ENCODE assay signal across 21 cellular contexts in genomic region chr11:68810164-68810563, GRCh38. TPM values are rescaled to one million over a fixed set of nuclear protein-coding genes. Genes with fewer than 3 reads are reported as not detected.
DNase-seq lines count a peak whose midpoint lies in the region; ATAC-seq, FAIRE-seq and TF ChIP-seq lines count a peak whose summit lies in the region.
"Had no signal": no experiment of that assay in that cellular context is flagged by ENCODE, and none has a peak within 500 bp of the region (broad histone marks: within the 10 kb centered on the region; RNA-seq: fewer than 3 reads in every experiment).

No MANE protein-coding gene starts in this region.

- CTCF ChIA-PET in HepG2 (lab: Yijun Ruan, JAX; ENCODE audit: low intra/inter-chr PET ratio, low total read pairs): no interaction called here
- CTCF ChIA-PET in activated CD8-positive, alpha-beta T cell treated with anti-CD3 and anti-CD28 coated beads for 36 hours (lab: Charles Lee): interaction anchor here (0.8 to 3.8 kb wide), 2 partner anchors 12 kb away, joined by 3 to 17 read pairs; no protein-coding TSS in a partner anchor

- TF ChIP-seq EP300 in HepG2 (IDR thresholded peaks at IDR 0.05; ENCODE audit: low read depth in 2 of 2, low read length in 2 of 2): no peak
- TF ChIP-seq EP300 in HepG2 (CRISPR knock-in tag; IDR thresholded peaks at IDR 0.05; ENCODE audit: borderline replicate concordance): no peak

- no peaks in the 10 kb centered on the region for H3K79me2 ChIP-seq in HepG2 (ENCODE audit: insufficient read depth, low read length)
- H3K79me2 ChIP-seq: parathyroid adenoma had no signal

- H2AFZ ChIP-seq in HepG2 (ENCODE audit: low read length): no peak overlapping the region
- H2AFZ ChIP-seq: GM23338, parathyroid adenoma had no signal

- TF ChIP-seq CTCF in right lobe of liver (IDR thresholded peaks at IDR 0.05): no peak
- no peak for TF ChIP-seq CTCF in HepG2 (CRISPR knock-in tag; IDR thresholded peaks at IDR 0.05)
- no peak for TF ChIP-seq CTCF in brain microvascular endothelial cell (IDR thresholded peaks at IDR 0.05; ENCODE audit: low read depth, low read length, missing control alignments)
- TF ChIP-seq CTCF in mucosa of descending colon (IDR thresholded peaks at IDR 0.05): no peak
- TF ChIP-seq CTCF in endodermal cell (conservative IDR thresholded peaks at IDR 0.05): no peak
- no peak for TF ChIP-seq CTCF in activated CD8-positive, alpha-beta T cell treated with anti-CD3 and anti-CD28 coated beads for 36 hours (IDR thresholded peaks at IDR 0.05)

- H3K4me3 Mint-ChIP-seq in endodermal cell: no peak overlapping the region
- no peak overlapping the region for H3K4me3 Mint-ChIP-seq in activated CD8-positive, alpha-beta T cell treated with anti-CD3 and anti-CD28 coated beads for 36 hours
- H3K4me3 Mint-ChIP-seq: activated CD4-positive, alpha-beta memory T cell treated with anti-CD3 and anti-CD28 coated beads for 36 hours; activated naive CD8-positive, alpha-beta T cell treated with anti-CD3 and anti-CD28 coated beads, Interleukin-2, amount 10 ng/mL, durations not matched to agents 7 days and 5 days; GM23338; stimulated activated naive B cell treated with anti-CD40 and anti-IgM and Interleukin-4, amounts not matched to agents 10 μg/mL and 1 μg/mL and 100 μg/mL, for 72 hours had no signal

- no peaks in the 10 kb centered on the region for H3K27me3 ChIP-seq in right lobe of liver
- no peaks in the 10 kb centered on the region for H3K27me3 ChIP-seq in HepG2 (ENCODE audit: control insufficient read depth in 1 of 2, insufficient read depth in 2 of 2, low read length in 2 of 2)
- no peaks in the 10 kb centered on the region for H3K27me3 ChIP-seq in brain microvascular endothelial cell (replicated peaks)
- H3K27me3 ChIP-seq in endodermal cell (ENCODE audit: control insufficient read depth, insufficient read depth, low read length, poor library complexity, severe bottlenecking): no peaks in the 10 kb centered on the region
- H3K27me3 ChIP-seq: upper lobe of right lung had no signal

- H3K4me1 ChIP-seq in right lobe of liver: peaks cover 0 to 11% (median 0%) of the 10 kb centered on the region in 4 donors
- no peaks in the 10 kb centered on the region for H3K4me1 ChIP-seq in HepG2 (ENCODE audit: insufficient read depth, low read length)
- peaks cover 19% of the 10 kb centered on the region for H3K4me1 ChIP-seq in mucosa of descending colon (ENCODE audit: low read depth)
- H3K4me1 ChIP-seq in endodermal cell (ENCODE audit: control insufficient read depth, insufficient read depth, low read length): no peaks in the 10 kb centered on the region
- H3K4me1 ChIP-seq: upper lobe of right lung had no signal

- TF ChIP-seq POLR2A in right lobe of liver (IDR thresholded peaks at IDR 0.05): no peak
- no peak for TF ChIP-seq POLR2A in HepG2 (IDR thresholded peaks at IDR 0.05; ENCODE audit: insufficient read depth in 1 of 2, low read depth in 2 of 2, low read length in 2 of 2)

- no peak overlapping the region for H3K9ac ChIP-seq in HepG2 (ENCODE audit: insufficient read depth, low read depth, low read length)
- H3K9ac ChIP-seq in endodermal cell (ENCODE audit: extremely low read depth, low read length, poor library complexity, severe bottlenecking): no peak overlapping the region
- H3K9ac ChIP-seq: parathyroid adenoma had no signal

- H4K20me1 ChIP-seq in HepG2 (ENCODE audit: insufficient read depth, low read length): no peaks in the 10 kb centered on the region

- peaks cover 6% of the 10 kb centered on the region for H3K36me3 Mint-ChIP-seq in endodermal cell (ENCODE audit: low read depth)
- H3K36me3 Mint-ChIP-seq in activated CD8-positive, alpha-beta T cell treated with anti-CD3 and anti-CD28 coated beads for 36 hours (ENCODE audit: low read depth): no peaks in the 10 kb centered on the region

- FAIRE-seq in HepG2 (lab: Jason Lieb, UNC): no peak
- FAIRE-seq: G401.6, GM12891 had no signal

- H3K27ac ChIP-seq in right lobe of liver (no peak overlapping the region), HepG2 (ENCODE audit: extremely low read length, insufficient read depth, low read length) (no peak overlapping the region), brain microvascular endothelial cell (no peak overlapping the region), endodermal cell (ENCODE audit: low read depth, low read length) (no peak overlapping the region)
- H3K27ac ChIP-seq: parathyroid adenoma, SK-N-MC, upper lobe of right lung had no signal

- H3K9me3 Mint-ChIP-seq in endodermal cell: no peaks in the 10 kb centered on the region
- H3K9me3 Mint-ChIP-seq in activated CD8-positive, alpha-beta T cell treated with anti-CD3 and anti-CD28 coated beads for 36 hours: no peaks in the 10 kb centered on the region
- H3K9me3 Mint-ChIP-seq: activated CD4-positive, alpha-beta memory T cell treated with anti-CD3 and anti-CD28 coated beads for 36 hours; activated naive CD8-positive, alpha-beta T cell treated with anti-CD3 and anti-CD28 coated beads, Interleukin-2, amount 10 ng/mL, durations not matched to agents 7 days and 5 days; GM23338; stimulated activated naive B cell treated with anti-CD40 and anti-IgM and Interleukin-4, amounts not matched to agents 10 μg/mL and 1 μg/mL and 100 μg/mL, for 72 hours had no signal

- no peaks in the 10 kb centered on the region for H3K9me3 ChIP-seq in right lobe of liver
- no peaks in the 10 kb centered on the region for H3K9me3 ChIP-seq in HepG2 (ENCODE audit: low read length)
- H3K9me3 ChIP-seq in mucosa of descending colon: no peaks in the 10 kb centered on the region
- H3K9me3 ChIP-seq in endodermal cell (ENCODE audit: control insufficient read depth, low read length): no peaks in the 10 kb centered on the region
- H3K9me3 ChIP-seq: upper lobe of right lung had no signal

- WGBS in right lobe of liver (ENCODE audit: insufficient coverage, low coverage, low lambda C conversion rate, missing lambda C conversion rate): 50% methylated on average over 1 of the region's 7 CpGs
- 90% methylated on average over 3 of the region's 7 CpGs for WGBS in HepG2 (ENCODE audit: low lambda C conversion rate)
- WGBS in endodermal cell (ENCODE audit: insufficient coverage in 1 of 2, insufficient read length in 1 of 2), 2 experiments: 89 to 95% methylated on average over 7 of the region's 7 CpGs

- H3K27ac Mint-ChIP-seq in endodermal cell: no peak overlapping the region
- H3K27ac Mint-ChIP-seq in activated CD8-positive, alpha-beta T cell treated with anti-CD3 and anti-CD28 coated beads for 36 hours: no peak overlapping the region
- H3K27ac Mint-ChIP-seq: activated CD4-positive, alpha-beta memory T cell treated with anti-CD3 and anti-CD28 coated beads for 36 hours; GM23338; stimulated activated naive B cell treated with anti-CD40 and anti-IgM and Interleukin-4, amounts not matched to agents 10 μg/mL and 1 μg/mL and 100 μg/mL, for 72 hours had no signal

- H3K4me1 Mint-ChIP-seq in endodermal cell: no peaks in the 10 kb centered on the region
- no peaks in the 10 kb centered on the region for H3K4me1 Mint-ChIP-seq in activated CD8-positive, alpha-beta T cell treated with anti-CD3 and anti-CD28 coated beads for 36 hours (ENCODE audit: low read depth)
- H3K4me1 Mint-ChIP-seq: activated naive CD8-positive, alpha-beta T cell treated with anti-CD3 and anti-CD28 coated beads, Interleukin-2, amount 10 ng/mL, durations not matched to agents 7 days and 5 days; GM23338 had no signal

- DNase-seq in right lobe of liver: peak in 2 of 3 donors; percentile 41 to 66
- no peak for DNase-seq in HepG2 (ENCODE audit: low spot score)
- peak; percentile 1 for DNase-seq in brain microvascular endothelial cell
- peak; percentile 79 to 88 (median 81) for DNase-seq in mucosa of descending colon
- DNase-seq in endodermal cell: no peak
- no peak for DNase-seq in DMS153 treated with DMSO at 0.1 percent for 48 hours (lab: John Stamatoyannopoulos, UW; ENCODE audit: unreplicated experiment)
- DNase-seq in activated CD8-positive, alpha-beta T cell treated with anti-CD3 and anti-CD28 coated beads for 36 hours: no peak
- DNase-seq: ACHN; activated CD4-positive, alpha-beta memory T cell treated with anti-CD3 and anti-CD28 coated beads for 36 hours; activated naive CD8-positive, alpha-beta T cell treated with anti-CD3 and anti-CD28 coated beads, Interleukin-2, amount 10 ng/mL, durations not matched to agents 7 days and 5 days; activated T-cell treated with anti-CD3 and anti-CD28 coated beads, Interleukin-2, amount 50 U/mL, for 48 hours; Karpas-422; NCI-H1417; stimulated activated naive B cell treated with anti-CD40 and anti-IgM and Interleukin-4, amounts not matched to agents 10 μg/mL and 1 μg/mL and 100 μg/mL, for 72 hours; upper lobe of right lung had no signal

- POLR2A ChIA-PET in HepG2 (lab: Yijun Ruan, JAX): no interaction called here
- POLR2A ChIA-PET in activated CD8-positive, alpha-beta T cell treated with anti-CD3 and anti-CD28 coated beads for 36 hours (lab: Charles Lee): no interaction called here

- in situ Hi-C loops in HepG2 (cut with HindIII; ENCODE audit: extremely low pct_ligation_motif_present, low pct_unique_long_range_greater_than_20kb): no loop called here
- in situ Hi-C loops in brain microvascular endothelial cell (cut with HindIII; ENCODE audit: low pct_ligation_motif_present, low sequenced_read_pairs): no loop called here

- no peaks in the 10 kb centered on the region for H3K27me3 Mint-ChIP-seq in endodermal cell (ENCODE audit: insufficient read depth)
- H3K27me3 Mint-ChIP-seq in activated CD8-positive, alpha-beta T cell treated with anti-CD3 and anti-CD28 coated beads for 36 hours: no peaks in the 10 kb centered on the region
- H3K27me3 Mint-ChIP-seq: activated CD4-positive, alpha-beta memory T cell treated with anti-CD3 and anti-CD28 coated beads for 36 hours; activated naive CD8-positive, alpha-beta T cell treated with anti-CD3 and anti-CD28 coated beads, Interleukin-2, amount 10 ng/mL, durations not matched to agents 7 days and 5 days; stimulated activated naive B cell treated with anti-CD40 and anti-IgM and Interleukin-4, amounts not matched to agents 10 μg/mL and 1 μg/mL and 100 μg/mL, for 72 hours had no signal

- no peak for TF ChIP-seq RAD21 in HepG2 (CRISPR knock-in tag; IDR thresholded peaks at IDR 0.05)

- intact Hi-C loops in right lobe of liver (cut with DNase I) (no loop called here), HepG2 (cut with micrococcal nuclease; ENCODE audit: unreplicated experiment) (no loop called here), mucosa of descending colon (cut with DNase I, micrococcal nuclease) (no loop called here)
- intact Hi-C loops in activated CD8-positive, alpha-beta T cell treated with anti-CD3 and anti-CD28 coated beads for 36 hours (cut with micrococcal nuclease): no loop called here

- ATAC-seq in right lobe of liver (peak in 3 of 4 donors; percentile 31 to 72 (median 35)), HepG2 (no peak), mucosa of descending colon (peak; percentile 68), HG02642 (IDR thresholded peaks at IDR 0.05; ENCODE audit: poor library complexity, unreplicated experiment) (no peak)
- ATAC-seq in activated CD8-positive, alpha-beta T cell treated with anti-CD3 and anti-CD28 coated beads for 36 hours: no peak
- ATAC-seq: GM23338; stimulated activated naive B cell treated with anti-CD40 and anti-IgM and Interleukin-4, amounts not matched to agents 10 μg/mL and 1 μg/mL and 100 μg/mL, for 72 hours; upper lobe of right lung had no signal

- no TSS peak for BruUV-seq in HepG2 (replicated peaks; lab: Mats Ljungman, UMichigan)

- no peak overlapping the region for H3K4me3 ChIP-seq in right lobe of liver
- no peak overlapping the region for H3K4me3 ChIP-seq in HepG2 (replicated peaks in 1 of 3; ENCODE audit: insufficient read depth in 1 of 3, low read depth in 2 of 3, low read length in 3 of 3)
- no peak overlapping the region for H3K4me3 ChIP-seq in brain microvascular endothelial cell (ENCODE audit: low read depth, low read length)
- no peak overlapping the region for H3K4me3 ChIP-seq in mucosa of descending colon
- no peak overlapping the region for H3K4me3 ChIP-seq in endodermal cell (ENCODE audit: low read length)
- H3K4me3 ChIP-seq: GM23338, SK-N-MC, upper lobe of right lung had no signal

- H3K4me2 ChIP-seq in HepG2 (ENCODE audit: low read depth, low read length): no peak overlapping the region
- H3K4me2 ChIP-seq: GM23338 had no signal

- H3K36me3 ChIP-seq in right lobe of liver (peaks cover 0 to 44% (median 25%) of the 10 kb centered on the region in 4 donors), HepG2 (replicated peaks in 1 of 2; ENCODE audit: control insufficient read depth in 1 of 2, insufficient read depth in 2 of 2, low read length in 2 of 2) (peaks cover 4% of the 10 kb centered on the region in 2 experiments; a peak in 3 of 5 replicates), brain microvascular endothelial cell (replicated peaks) (no peaks in the 10 kb centered on the region), mucosa of descending colon (ENCODE audit: low read depth) (peaks cover 6% of the 10 kb centered on the region), endodermal cell (ENCODE audit: control insufficient read depth, insufficient read depth, low read length) (no peaks in the 10 kb centered on the region)

RNA-seq across cellular contexts. Expression of gene CPT1A, which starts 31.6 kb away (rescaled TPM):
- 100 to 1,000 TPM in 3 of 6 experiments, 10 to 100 TPM in 3; 30.5 to 152 (median 90.8) TPM for total RNA-seq in right lobe of liver
- 5.9 and 7.0 TPM in 2 replicates for total RNA-seq in HepG2 (2016; rRNA removed; fragmentation: Illumina TruSeq; extraction: Trizol)
- 2.1 and 2.2 TPM in 2 replicates for total RNA-seq in HepG2 (2016; cell fraction: cytosol; rRNA removed; fragmentation: Illumina TruSeq; extraction: Trizol; ENCODE audit: low read depth)
- 5.0 and 7.5 TPM in 2 replicates for total RNA-seq in HepG2 (2016; cell fraction: insoluble cytoplasmic fraction; rRNA removed; fragmentation: Illumina TruSeq; extraction: Trizol)
- total RNA-seq in HepG2 (2016; cell fraction: membrane; rRNA removed; fragmentation: Illumina TruSeq; extraction: Trizol): 4.1 and 4.3 TPM in 2 replicates
- total RNA-seq in HepG2 (2016; cell fraction: nucleus; rRNA removed; fragmentation: Illumina TruSeq; extraction: Trizol): 9.1 and 10.4 TPM in 2 replicates
- 7.1 and 14.3 TPM in 2 replicates for polyA plus RNA-seq in HepG2 (2011; rRNA removed)
- 5.2 and 8.0 TPM in 2 replicates for polyA plus RNA-seq in HepG2 (2011; cell fraction: cytosol; rRNA removed)
- 21.8 and 25.1 TPM in 2 replicates for polyA plus RNA-seq in HepG2 (2011; cell fraction: nucleus; rRNA removed)
- 29.0 and 36.7 TPM in 2 replicates for polyA plus RNA-seq in HepG2 (2012)
- 0.69 and 0.71 TPM in 2 replicates for polyA plus RNA-seq in HepG2 (2016; cell fraction: cytosol; fragmentation: Illumina TruSeq; extraction: Trizol; ENCODE audit: low read depth)
- 3.6 and 4.1 TPM in 2 replicates for polyA plus RNA-seq in HepG2 (2016; cell fraction: insoluble cytoplasmic fraction; fragmentation: Illumina TruSeq; extraction: Trizol; ENCODE audit: low read depth)
- polyA plus RNA-seq in HepG2 (2016; cell fraction: membrane; fragmentation: Illumina TruSeq; extraction: Trizol; ENCODE audit: low read depth): 1.4 and 1.9 TPM in 2 replicates
- polyA plus RNA-seq in HepG2 (2016; cell fraction: nucleus; fragmentation: Illumina TruSeq; extraction: Trizol; ENCODE audit: insufficient read depth, low read depth): 11.0 and 11.5 TPM in 2 replicates
- polyA minus RNA-seq in HepG2 (2011; rRNA and poly(A)+ RNA removed; ENCODE audit: low replicate concordance): 29.7 and 125 TPM in 2 replicates
- polyA minus RNA-seq in HepG2 (2011; cell fraction: cytosol; rRNA and poly(A)+ RNA removed): 18.2 and 34.1 TPM in 2 replicates
- polyA minus RNA-seq in HepG2 (2011; cell fraction: nucleus; rRNA and poly(A)+ RNA removed): 14.2 and 22.8 TPM in 2 replicates
- total RNA-seq in mucosa of descending colon: 100 to 1,000 TPM; 130 to 191 (median 144) TPM
- 1 to 10 TPM; 3.3 to 7.3 TPM for total RNA-seq in endodermal cell
- polyA plus RNA-seq in endodermal cell (2013, experiment 1 of 2): 2.7 TPM
- 1.8 TPM for polyA plus RNA-seq in endodermal cell (2013, experiment 2 of 2)
- total RNA-seq in activated CD8-positive, alpha-beta T cell treated with anti-CD3 and anti-CD28 coated beads for 36 hours: 10 to 100 TPM; 17.5 TPM

RNA-seq across cellular contexts. Expression of gene TESMIN, which starts 58.8 kb away (rescaled TPM):
- total RNA-seq in right lobe of liver: 1 to 10 TPM in 2 of 6 experiments, under 1 TPM in 4; 0.42 to 1.4 (median 0.80) TPM
- 0.15 and 0.60 TPM in 2 replicates for total RNA-seq in HepG2 (2016; rRNA removed; fragmentation: Illumina TruSeq; extraction: Trizol)
- 0.51 TPM in 1 of 2 replicates, not detected in the other for total RNA-seq in HepG2 (2016; cell fraction: cytosol; rRNA removed; fragmentation: Illumina TruSeq; extraction: Trizol; ENCODE audit: low read depth)
- total RNA-seq in HepG2 (2016; cell fraction: insoluble cytoplasmic fraction; rRNA removed; fragmentation: Illumina TruSeq; extraction: Trizol): 0.30 and 0.79 TPM in 2 replicates
- total RNA-seq in HepG2 (2016; cell fraction: membrane; rRNA removed; fragmentation: Illumina TruSeq; extraction: Trizol): 0.31 and 0.38 TPM in 2 replicates
- total RNA-seq in HepG2 (2016; cell fraction: nucleus; rRNA removed; fragmentation: Illumina TruSeq; extraction: Trizol): 0.96 TPM in 1 of 2 replicates, not detected in the other
- 0.22 and 0.45 TPM in 2 replicates for polyA plus RNA-seq in HepG2 (2011; rRNA removed)
- 0.09 and 0.18 TPM in 2 replicates for polyA plus RNA-seq in HepG2 (2011; cell fraction: cytosol; rRNA removed)
- 0.69 and 0.88 TPM in 2 replicates for polyA plus RNA-seq in HepG2 (2011; cell fraction: nucleus; rRNA removed)
- polyA plus RNA-seq in HepG2 (2012): 0.47 and 0.92 TPM in 2 replicates
- polyA plus RNA-seq in HepG2 (2016; cell fraction: cytosol; fragmentation: Illumina TruSeq; extraction: Trizol; ENCODE audit: low read depth): 0.32 and 0.66 TPM in 2 replicates
- polyA plus RNA-seq in HepG2 (2016; cell fraction: insoluble cytoplasmic fraction; fragmentation: Illumina TruSeq; extraction: Trizol; ENCODE audit: low read depth): 0.58 and 0.72 TPM in 2 replicates
- polyA plus RNA-seq in HepG2 (2016; cell fraction: membrane; fragmentation: Illumina TruSeq; extraction: Trizol; ENCODE audit: low read depth): 0.20 and 0.56 TPM in 2 replicates
- not detected in 2 replicates for polyA plus RNA-seq in HepG2 (2016; cell fraction: nucleus; fragmentation: Illumina TruSeq; extraction: Trizol; ENCODE audit: insufficient read depth, low read depth)
- polyA minus RNA-seq in HepG2 (2011; rRNA and poly(A)+ RNA removed; ENCODE audit: low replicate concordance): 0.10 and 0.42 TPM in 2 replicates
- polyA minus RNA-seq in HepG2 (2011; cell fraction: cytosol; rRNA and poly(A)+ RNA removed): not detected in 2 replicates
- polyA minus RNA-seq in HepG2 (2011; cell fraction: nucleus; rRNA and poly(A)+ RNA removed): 0.26 and 0.62 TPM in 2 replicates
- total RNA-seq in mucosa of descending colon: 10 to 100 TPM in 2 of 3 donors, 1 to 10 TPM in 1; 4.8 to 22.7 (median 16.7) TPM
- total RNA-seq in endodermal cell: 10 to 100 TPM; 53.7 to 68.8 TPM
- 15.3 TPM for polyA plus RNA-seq in endodermal cell (2013, experiment 1 of 2)
- 17.6 TPM for polyA plus RNA-seq in endodermal cell (2013, experiment 2 of 2)
- 1 to 10 TPM; 3.4 to 4.9 TPM for total RNA-seq in activated CD8-positive, alpha-beta T cell treated with anti-CD3 and anti-CD28 coated beads for 36 hours

Comparison
In these comparisons a context has a peak if more than half of its experiments do, and no peak if none do; other contexts are left out.
1. ATAC-seq: peak in right lobe of liver (3 of 4) and mucosa of descending colon (single experiment); none in HepG2 (single experiment), HG02642 (single experiment) and activated CD8-positive, alpha-beta T cell treated with anti-CD3 and anti-CD28 coated beads for 36 hours (single experiment).
2. DNase-seq: peak in right lobe of liver (2 of 3), brain microvascular endothelial cell (single experiment) and mucosa of descending colon (3 of 3); none in HepG2 (single experiment), endodermal cell (single experiment), DMS153 treated with DMSO at 0.1 percent for 48 hours (single experiment) and activated CD8-positive, alpha-beta T cell treated with anti-CD3 and anti-CD28 coated beads for 36 hours (single experiment).